20 cellular contexts compared by ENCODE assay signal in genomic region chr2:9847140-9847539, GRCh38. TPM values are rescaled to one million over a fixed set of nuclear protein-coding genes. Genes with fewer than 3 reads are reported as not detected.
DNase-seq lines count a peak whose midpoint lies in the region; ATAC-seq, FAIRE-seq and TF ChIP-seq lines count a peak whose summit lies in the region.
"Had no signal": no experiment of that assay in that cellular context is flagged by ENCODE, and none has a peak within 500 bp of the region (broad histone marks: within the 10 kb centered on the region; RNA-seq: fewer than 3 reads in every experiment).

No MANE protein-coding gene starts in this region.

- no peak overlapping the region for H3K9ac ChIP-seq in IMR-90 (ENCODE audit: low read depth, low read length)

- ATAC-seq in IMR-90 (ENCODE audit: low read depth): no peak
- ATAC-seq in naive thymus-derived CD4-positive, alpha-beta T cell: no peak
- ATAC-seq: effector memory CD8-positive, alpha-beta T cell; stimulated activated naive CD8-positive, alpha-beta T cell treated with anti-CD3 and anti-CD28 coated beads, Interleukin-15, Interleukin-2, amounts not matched to agents 100 U/mL and 50 U/mL, for 24 hours had no signal

- no peak for FAIRE-seq in bronchial epithelial cell (lab: Jason Lieb, UNC)
- FAIRE-seq: GM19239 had no signal

- H2AFZ ChIP-seq in IMR-90 (replicated peaks; ENCODE audit: low read length, poor library complexity) (no peak overlapping the region), hepatocyte (no peak overlapping the region)

- H4K5ac ChIP-seq in IMR-90 (ENCODE audit: low read depth, low read length): no peak overlapping the region

- BruUV-seq in IMR-90 (replicated peaks; lab: Mats Ljungman, UMichigan): no TSS peak

- H3K27ac ChIP-seq in IMR-90 (ENCODE audit: insufficient read depth, low read length): no peak overlapping the region
- H3K27ac ChIP-seq in naive thymus-derived CD4-positive, alpha-beta T cell (ENCODE audit: low read depth, low read length): no peak overlapping the region
- H3K27ac ChIP-seq in hepatocyte: no peak overlapping the region

- H3K79me1 ChIP-seq in IMR-90 (ENCODE audit: low read depth in 1 of 2, low read length in 2 of 2): peaks cover 30 to 47% of the 10 kb centered on the region in 2 experiments

- peaks cover 41% of the 10 kb centered on the region for H3K79me2 ChIP-seq in hepatocyte

- H2BK120ac ChIP-seq in IMR-90 (ENCODE audit: low read depth, low read length): no peak overlapping the region

- peaks cover 9% of the 10 kb centered on the region for H3K9me1 ChIP-seq in IMR-90 (ENCODE audit: insufficient read depth, low read length)

- no peak for TF ChIP-seq CTCF in IMR-90 (conservative IDR thresholded peaks at IDR 0.05; ENCODE audit: low read depth, low read length)
- no peak for TF ChIP-seq CTCF in bronchial epithelial cell (IDR thresholded peaks at IDR 0.05; ENCODE audit: insufficient read depth, low read length, severe bottlenecking)
- no peak for TF ChIP-seq CTCF in progenitor cell of endocrine pancreas (IDR thresholded peaks at IDR 0.05; ENCODE audit: unreplicated experiment)
- no peak for TF ChIP-seq CTCF in hepatocyte (IDR thresholded peaks at IDR 0.05; ENCODE audit: poor library complexity)

- H3K4me1 Mint-ChIP-seq in progenitor cell of endocrine pancreas (ENCODE audit: low read depth): peaks cover 4% of the 10 kb centered on the region
- peaks cover 25 to 56% (median 49%) of the 10 kb centered on the region in 7 donors for H3K4me1 Mint-ChIP-seq in naive thymus-derived CD4-positive, alpha-beta T cell

- H3K56ac ChIP-seq in IMR-90 (ENCODE audit: extremely low read depth, insufficient read depth, low read length): no peak overlapping the region

- H2AK5ac ChIP-seq in IMR-90 (ENCODE audit: low read depth, low read length): no peak overlapping the region

- H3K27ac Mint-ChIP-seq in progenitor cell of endocrine pancreas: peak overlapping the region; percentile 26
- no peak overlapping the region for H3K27ac Mint-ChIP-seq in naive thymus-derived CD4-positive, alpha-beta T cell
- H3K27ac Mint-ChIP-seq: activated T-helper 2 cell treated with anti-CD3 and anti-CD28 coated beads, Interferon-gamma antibody, Interleukin-2, Interleukin-4, amounts not matched to agents 10 μg/mL and 5 μg/mL and 100 μg/mL, durations not matched to agents 14 hours and 24 hours and 36 hours had no signal

- H3K14ac ChIP-seq in IMR-90 (replicated peaks; ENCODE audit: low read depth, low read length): no peak overlapping the region

- H2AK9ac ChIP-seq in IMR-90 (replicated peaks; ENCODE audit: low read depth, low read length, poor library complexity): no peak overlapping the region

- intact Hi-C loops in IMR-90 (cut with micrococcal nuclease): no loop called here
- intact Hi-C loops in naive thymus-derived CD4-positive, alpha-beta T cell (cut with micrococcal nuclease): loop anchor here (10.0 kb wide), 2 partner anchors 458 to 1308 kb away; partner anchors contain the start of genes HPCAL1 (in 2 of the 2) and SLC66A3 (in 1 of the 2)

- POLR2A ChIA-PET in IMR-90 (lab: Charles Lee; ENCODE audit: unreplicated experiment): no interaction called here
- POLR2A ChIA-PET in naive thymus-derived CD4-positive, alpha-beta T cell (lab: Charles Lee): no interaction called here

- H3K4me3 ChIP-seq in IMR-90 (ENCODE audit: insufficient read depth, low read depth, low read length): no peak overlapping the region
- H3K4me3 ChIP-seq in bronchial epithelial cell (ENCODE audit: low read depth, low read length): no peak overlapping the region
- H3K4me3 ChIP-seq in naive thymus-derived CD4-positive, alpha-beta T cell (ENCODE audit: low read length): no peak overlapping the region
- no peak overlapping the region for H3K4me3 ChIP-seq in hepatocyte
- H3K4me3 ChIP-seq: skin epidermis had no signal

- H3K27me3 ChIP-seq in IMR-90 (ENCODE audit: control insufficient read depth, insufficient read depth, low read length): no peaks in the 10 kb centered on the region
- no peaks in the 10 kb centered on the region for H3K27me3 ChIP-seq in bronchial epithelial cell (ENCODE audit: control insufficient read depth, insufficient read depth, low read length)
- H3K27me3 ChIP-seq in naive thymus-derived CD4-positive, alpha-beta T cell (ENCODE audit: control insufficient read depth in 2 of 2, insufficient read depth in 2 of 2, low read length in 2 of 2): no peaks in the 10 kb centered on the region
- no peaks in the 10 kb centered on the region for H3K27me3 ChIP-seq in hepatocyte

- no peak overlapping the region for H2BK5ac ChIP-seq in IMR-90 (ENCODE audit: low read depth, low read length, poor library complexity, severe bottlenecking)

- H3K4me1 ChIP-seq in IMR-90 (ENCODE audit: control insufficient read depth, insufficient read depth, low read length): peaks cover 7% of the 10 kb centered on the region
- peaks cover 11 to 13% of the 10 kb centered on the region in 2 donors for H3K4me1 ChIP-seq in naive thymus-derived CD4-positive, alpha-beta T cell (ENCODE audit: control insufficient read depth in 2 of 2, insufficient read depth in 2 of 2, low read length in 2 of 2)
- peaks cover 13% of the 10 kb centered on the region for H3K4me1 ChIP-seq in hepatocyte (ENCODE audit: insufficient read depth)

- no peaks in the 10 kb centered on the region for H3K9me2 ChIP-seq in hepatocyte (replicated peaks; ENCODE audit: insufficient read depth)

- H3K36me3 ChIP-seq in IMR-90 (ENCODE audit: control insufficient read depth, insufficient read depth, low read length): peaks cover 16% of the 10 kb centered on the region
- peaks cover 5% of the 10 kb centered on the region for H3K36me3 ChIP-seq in bronchial epithelial cell (ENCODE audit: control insufficient read depth, insufficient read depth, low read length)
- peaks cover 13 to 22% (median 17%) of the 10 kb centered on the region in 3 experiments for H3K36me3 ChIP-seq in naive thymus-derived CD4-positive, alpha-beta T cell (ENCODE audit: control insufficient read depth in 2 of 3, insufficient read depth in 3 of 3, low read length in 3 of 3)
- H3K36me3 ChIP-seq in hepatocyte (replicated peaks; ENCODE audit: insufficient read depth, low read depth): no peaks in the 10 kb centered on the region

- H4K91ac ChIP-seq in IMR-90 (ENCODE audit: insufficient read depth, low read depth, low read length): no peak overlapping the region

- H3K36me3 Mint-ChIP-seq in progenitor cell of endocrine pancreas (ENCODE audit: insufficient read depth): peaks cover 18% of the 10 kb centered on the region
- H3K36me3 Mint-ChIP-seq in naive thymus-derived CD4-positive, alpha-beta T cell: peaks cover 5 to 56% (median 32%) of the 10 kb centered on the region in 5 donors

- DNase-seq in IMR-90 (peak; percentile 41), NOMO-1 (lab: John Stamatoyannopoulos, UW; ENCODE audit: unreplicated experiment in 2 of 2) (peak; percentile 45 to 63), bronchial epithelial cell (ENCODE audit: low read depth) (peak; percentile 67), progenitor cell of endocrine pancreas (ENCODE audit: low spot score, unreplicated experiment) (no peak), superior temporal gyrus (ENCODE audit: extremely low spot score) (no peak), hepatocyte (ENCODE audit: low spot score) (no peak)
- DNase-seq in naive thymus-derived CD4-positive, alpha-beta T cell: no peak
- DNase-seq: activated CD4-positive, alpha-beta T cell treated with anti-CD3 and anti-CD28 coated beads for 48 hours; COR-L47; effector memory CD8-positive, alpha-beta T cell; GOT3; hippocampal formation; NCI-H187; NCI-H2227 treated with DMSO at 0.1 percent for 48 hours; stimulated activated naive CD8-positive, alpha-beta T cell treated with anti-CD3 and anti-CD28 coated beads, Interleukin-15, Interleukin-2, amounts not matched to agents 100 U/mL and 50 U/mL, for 24 hours had no signal

- H3K4ac ChIP-seq in IMR-90 (ENCODE audit: low read depth, low read length): no peak overlapping the region

- CTCF ChIA-PET in IMR-90 (lab: Yijun Ruan, JAX): no interaction called here
- CTCF ChIA-PET in naive thymus-derived CD4-positive, alpha-beta T cell (lab: Charles Lee): interaction anchor here (0.6 to 0.8 kb wide), 3 partner anchors 34 to 643 kb away, joined by 3 to 4 read pairs (median 3); no protein-coding TSS in a partner anchor

- dilution Hi-C loops in IMR-90 (cut with HindIII; ENCODE audit: low sequenced_read_pairs, unreplicated experiment): no loop called here

- no peak overlapping the region for H3K4me3 Mint-ChIP-seq in progenitor cell of endocrine pancreas (ENCODE audit: low read depth)
- peak overlapping the region in 1 of 10 donors; percentile 41 for H3K4me3 Mint-ChIP-seq in naive thymus-derived CD4-positive, alpha-beta T cell
- H3K4me3 Mint-ChIP-seq: effector memory CD8-positive, alpha-beta T cell had no signal

- no peaks in the 10 kb centered on the region for H3K9me3 Mint-ChIP-seq in progenitor cell of endocrine pancreas (ENCODE audit: low read depth)
- peaks cover 0 to 1% (median 0%) of the 10 kb centered on the region in 11 donors for H3K9me3 Mint-ChIP-seq in naive thymus-derived CD4-positive, alpha-beta T cell
- H3K9me3 Mint-ChIP-seq: activated T-helper 2 cell treated with anti-CD3 and anti-CD28 coated beads, Interferon-gamma antibody, Interleukin-2, Interleukin-4, amounts not matched to agents 10 μg/mL and 5 μg/mL and 100 μg/mL, durations not matched to agents 14 hours and 24 hours and 36 hours; central memory CD8-positive, alpha-beta T cell; effector memory CD8-positive, alpha-beta T cell; nephron had no signal

- TF ChIP-seq RAD21 in IMR-90 (IDR thresholded peaks at IDR 0.05; ENCODE audit: low read length): no peak

- H2BK15ac ChIP-seq in IMR-90 (ENCODE audit: low read depth, low read length): no peak overlapping the region

- no peak overlapping the region for H3K23ac ChIP-seq in IMR-90 (ENCODE audit: low read depth, low read length)

- in situ Hi-C loops in IMR-90 (cut with MboI; ENCODE audit: low sequenced_read_pairs): no loop called here

- no peak overlapping the region for H4K8ac ChIP-seq in IMR-90 (ENCODE audit: low read depth in 2 of 2, low read length in 2 of 2)

- no peaks in the 10 kb centered on the region for H3K9me3 ChIP-seq in IMR-90 (ENCODE audit: control insufficient read depth, insufficient read depth, low read length)
- H3K9me3 ChIP-seq in naive thymus-derived CD4-positive, alpha-beta T cell (ENCODE audit: control insufficient read depth in 2 of 3, low read length in 3 of 3): no peaks in the 10 kb centered on the region
- H3K9me3 ChIP-seq in hepatocyte (ENCODE audit: low read depth): no peaks in the 10 kb centered on the region

- no peaks in the 10 kb centered on the region for H3K27me3 Mint-ChIP-seq in progenitor cell of endocrine pancreas
- peaks cover 0 to 3% (median 0%) of the 10 kb centered on the region in 5 donors for H3K27me3 Mint-ChIP-seq in naive thymus-derived CD4-positive, alpha-beta T cell
- H3K27me3 Mint-ChIP-seq: central memory CD8-positive, alpha-beta T cell; effector memory CD8-positive, alpha-beta T cell had no signal

- TF ChIP-seq POLR2A in IMR-90 (IDR thresholded peaks at IDR 0.05; ENCODE audit: low read depth, low read length): no peak

- WGBS in IMR-90 (ENCODE audit: extremely low coverage in 2 of 2, insufficient read length in 1 of 2), 2 experiments: 88% methylated on average over 2 of the region's 4 CpGs; no CpG with 5 or more reads in 1 of the 2 experiments
- WGBS in hepatocyte (ENCODE audit: low lambda C conversion rate, missing lambda C conversion rate): 89% methylated on average over 4 of the region's 4 CpGs

- H2BK20ac ChIP-seq in IMR-90 (ENCODE audit: low read depth, low read length): no peak overlapping the region

- H4K20me1 ChIP-seq in IMR-90 (ENCODE audit: insufficient read depth, low read length): no peaks in the 10 kb centered on the region
- H4K20me1 ChIP-seq in hepatocyte (ENCODE audit: insufficient read depth, poor library complexity, severe bottlenecking): no peaks in the 10 kb centered on the region

- H3K4me2 ChIP-seq in IMR-90 (ENCODE audit: low read depth, low read length) (no peak overlapping the region), hepatocyte (no peak overlapping the region)

- no peak overlapping the region for H3K18ac ChIP-seq in IMR-90 (ENCODE audit: low read depth, low read length)

RNA-seq across cellular contexts. Expression of gene TAF1B, which starts 3.9 kb away (rescaled TPM):
- total RNA-seq in IMR-90 (2012; rRNA removed) (19.9 and 26.9 TPM in 2 replicates), bronchial epithelial cell (28.7 and 30.5 TPM in 2 replicates), progenitor cell of endocrine pancreas (28.6 and 30.5 TPM in 2 replicates), hepatocyte (14.7 and 19.4 TPM in 2 replicates)
- polyA plus RNA-seq in IMR-90 (2012; rRNA removed) (7.2 and 8.4 TPM in 2 replicates), hepatocyte (8.0 and 13.2 TPM in 2 replicates)
- polyA plus RNA-seq in IMR-90 (2012; cell fraction: cytosol; rRNA removed): 1.4 and 2.6 TPM in 2 replicates
- 0.98 and 9.0 TPM in 2 replicates for polyA plus RNA-seq in IMR-90 (2012; cell fraction: nucleus; rRNA removed; ENCODE audit: low replicate concordance)
- total RNA-seq in naive thymus-derived CD4-positive, alpha-beta T cell: 10 to 100 TPM in 4 of 5 experiments, 1 to 10 TPM in 1; 9.2 to 28.2 (median 20.9) TPM
- polyA plus RNA-seq in naive thymus-derived CD4-positive, alpha-beta T cell: 1 to 10 TPM; 7.2 to 8.6 TPM

Comparison
In these comparisons a context has a peak if more than half of its experiments do, and no peak if none do; other contexts are left out.
1. DNase-seq: peak in IMR-90 (single experiment), NOMO-1 (2 of 2) and bronchial epithelial cell (single experiment); none in progenitor cell of endocrine pancreas (single experiment), naive thymus-derived CD4-positive, alpha-beta T cell (0 of 9), superior temporal gyrus (single experiment) and hepatocyte (single experiment).